In the genomic region with DNA sequence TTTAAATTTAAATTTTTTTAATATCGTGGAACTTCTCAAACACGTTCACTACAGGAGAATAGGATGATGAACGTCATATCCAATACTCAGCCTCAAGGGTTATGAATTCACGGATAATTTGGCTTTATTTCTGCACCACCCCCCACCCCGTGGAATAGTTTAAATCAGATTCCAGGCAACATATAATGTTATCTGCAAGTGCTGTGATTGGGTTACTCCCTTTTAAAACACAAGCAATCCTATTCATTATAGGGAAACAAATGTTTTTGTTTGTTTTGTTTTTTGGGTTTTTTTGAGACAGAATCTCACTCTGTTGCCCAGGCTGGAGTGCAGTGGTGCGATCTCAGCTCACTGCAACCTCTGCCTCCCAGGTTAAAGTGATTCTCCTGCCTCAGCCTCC, we compare ENCODE assay signal across 26 cellular contexts.
"Had no signal": no experiment of that assay in that cellular context is flagged by ENCODE, and none has a peak within 500 bp of the region (broad histone marks: within the 10 kb centered on the region; RNA-seq: fewer than 3 reads in every experiment).

No MANE protein-coding gene starts in this region.

- FAIRE-seq: astrocyte, bronchial epithelial cell, colon had no signal

- H3K27me3 Mint-ChIP-seq: activated CD4-positive, alpha-beta memory T cell treated with anti-CD3 and anti-CD28 coated beads for 36 hours; activated CD4-positive, alpha-beta T cell treated with anti-CD3 and anti-CD28 coated beads, Interleukin-2, amount 10 ng/mL, durations not matched to agents 24 days and 14 days; activated T-helper 17 cell treated with anti-CD3 and anti-CD28 coated beads, Interleukin-2, amount 50 U/mL, for 72 hours; central memory CD8-positive, alpha-beta T cell; effector memory CD8-positive, alpha-beta T cell had no signal

- H3K9me3 Mint-ChIP-seq: activated CD4-positive, alpha-beta memory T cell treated with anti-CD3 and anti-CD28 coated beads for 36 hours; activated CD4-positive, alpha-beta T cell treated with anti-CD3 and anti-CD28 coated beads, Interleukin-2, amount 10 ng/mL, durations not matched to agents 24 days and 14 days; activated T-cell treated with anti-CD3 and anti-CD28 coated beads, Interleukin-2, amount 50 U/mL, for 4 hours; activated T-helper 17 cell treated with anti-CD3 and anti-CD28 coated beads, Interleukin-2, amount 50 U/mL, for 72 hours; central memory CD8-positive, alpha-beta T cell; effector memory CD8-positive, alpha-beta T cell had no signal

- H3K4me3 Mint-ChIP-seq: activated CD4-positive, alpha-beta memory T cell treated with anti-CD3 and anti-CD28 coated beads for 36 hours; activated CD4-positive, alpha-beta T cell treated with anti-CD3 and anti-CD28 coated beads for 36 hours; activated CD4-positive, alpha-beta T cell treated with anti-CD3 and anti-CD28 coated beads, Interleukin-2, amount 10 ng/mL, durations not matched to agents 24 days and 14 days; activated naive CD8-positive, alpha-beta T cell; activated T-cell treated with anti-CD3 and anti-CD28 coated beads, Interleukin-2, amount 50 U/mL, for 4 hours; central memory CD8-positive, alpha-beta T cell had no signal

- H3K36me3 ChIP-seq: brain microvascular endothelial cell, esophagus muscularis mucosa, gastrocnemius medialis, heart left ventricle had no signal

- H3K27ac Mint-ChIP-seq: activated CD4-positive, alpha-beta memory T cell treated with anti-CD3 and anti-CD28 coated beads for 36 hours; activated CD4-positive, alpha-beta T cell treated with anti-CD3 and anti-CD28 coated beads for 36 hours; activated naive CD8-positive, alpha-beta T cell; activated T-helper 17 cell treated with anti-CD3 and anti-CD28 coated beads, Interleukin-2, amount 50 U/mL, for 72 hours had no signal

- H3K9me3 ChIP-seq: esophagus muscularis mucosa, gastrocnemius medialis, heart left ventricle had no signal

- H3K27ac ChIP-seq: brain microvascular endothelial cell, esophagus muscularis mucosa, foreskin keratinocyte, gastrocnemius medialis had no signal

- H3K36me3 Mint-ChIP-seq: activated CD4-positive, alpha-beta memory T cell treated with anti-CD3 and anti-CD28 coated beads for 36 hours; activated naive CD8-positive, alpha-beta T cell had no signal

- DNase-seq: activated CD4-positive, alpha-beta memory T cell treated with anti-CD3 and anti-CD28 coated beads for 36 hours; activated CD4-positive, alpha-beta T cell treated with anti-CD3 and anti-CD28 coated beads for 36 hours; activated CD4-positive, CD25-positive, alpha-beta regulatory T cell; activated naive CD4-positive, alpha-beta T cell treated with anti-CD3 and anti-CD28 coated beads, Interleukin-2, amount 50 U/mL, for 16 hours; activated naive CD4-positive, alpha-beta T cell treated with Interleukin-2 at 50 U/mL for 16 hours; activated T-cell treated with anti-CD3 and anti-CD28 coated beads, Interleukin-2, amount 50 U/mL, for 4 hours; amniotic stem cell; anterior cingulate cortex; brain microvascular endothelial cell; cortex of kidney; effector CD4-positive, alpha-beta T cell; erythroblast; foreskin keratinocyte; gastrocnemius medialis; glutamatergic neuron; heart left ventricle; T-helper 1 cell had no signal

- H3K27me3 ChIP-seq: brain microvascular endothelial cell, esophagus muscularis mucosa, foreskin keratinocyte, gastrocnemius medialis, heart left ventricle had no signal

- ATAC-seq: activated CD4-positive, alpha-beta T cell treated with anti-CD3 and anti-CD28 coated beads for 36 hours; activated T-cell treated with anti-CD3 and anti-CD28 coated beads, Interleukin-2, amount 50 U/mL, for 4 hours; activated T-helper 17 cell treated with anti-CD3 and anti-CD28 coated beads, Interleukin-2, amount 50 U/mL, for 72 hours; gastrocnemius medialis had no signal

- H3K4me3 ChIP-seq: esophagus muscularis mucosa, gastrocnemius medialis, heart left ventricle had no signal
